19 cellular contexts compared by ENCODE assay signal in genomic region chr7:38306914-38307313, GRCh38.
A peak's percentile ranks its signal among the peaks of the same experiment; 100 is the strongest.
DNase-seq lines count a peak whose midpoint lies in the region; ATAC-seq and TF ChIP-seq lines count a peak whose summit lies in the region.
"Had no signal": no experiment of that assay in that cellular context is flagged by ENCODE, and none has a peak within 500 bp of the region (broad histone marks: within the 10 kb centered on the region; RNA-seq: fewer than 3 reads in every experiment).

No MANE protein-coding gene starts in this region.

- no peaks in the 10 kb centered on the region for H3K36me3 ChIP-seq in H7 (replicated peaks; ENCODE audit: control insufficient read depth, insufficient read depth, low read length)
- H3K36me3 ChIP-seq: esophagus squamous epithelium, right lobe of liver had no signal

- ATAC-seq in natural killer cell treated with Interleukin-12 subunit alpha and Interleukin-12 subunit beta and Interleukin-15 and Interleukin-18, amount 100 ng/mL, for 72 hours, result peak; percentile 50 to 64
- no peak for ATAC-seq in GM21786 (IDR thresholded peaks at IDR 0.05; ENCODE audit: unreplicated experiment)

- no peak for TF ChIP-seq CTCF in VCaP (conservative IDR thresholded peaks at IDR 0.05)

- H3K27me3 Mint-ChIP-seq in natural killer cell treated with Interleukin-12 subunit alpha and Interleukin-12 subunit beta and Interleukin-15 and Interleukin-18, amount 100 ng/mL, for 72 hours, result no peaks in the 10 kb centered on the region

- peak overlapping the region; percentile 94 to 96 for H3K27ac Mint-ChIP-seq in natural killer cell treated with Interleukin-12 subunit alpha and Interleukin-12 subunit beta and Interleukin-15 and Interleukin-18, amount 100 ng/mL, for 72 hours
- H3K27ac Mint-ChIP-seq: brain had no signal

- H3K4me3 ChIP-seq in H7 (ENCODE audit: insufficient read depth, low read depth, low read length), result no peak overlapping the region
- H3K4me3 ChIP-seq: esophagus squamous epithelium, right lobe of liver had no signal

- H3K27me3 ChIP-seq in H7 (ENCODE audit: control insufficient read depth, insufficient read depth, low read length), result no peaks in the 10 kb centered on the region
- H3K27me3 ChIP-seq: right lobe of liver had no signal

- H3K4me3 Mint-ChIP-seq in natural killer cell treated with Interleukin-12 subunit alpha and Interleukin-12 subunit beta and Interleukin-15 and Interleukin-18, amount 100 ng/mL, for 72 hours, result peak overlapping the region; percentile 65
- H3K4me3 Mint-ChIP-seq: brain had no signal

- no peaks in the 10 kb centered on the region for H3K36me3 Mint-ChIP-seq in natural killer cell treated with Interleukin-12 subunit alpha and Interleukin-12 subunit beta and Interleukin-15 and Interleukin-18, amount 100 ng/mL, for 72 hours
- H3K36me3 Mint-ChIP-seq: brain had no signal

- peak; percentile 69 for DNase-seq in NK-92 treated with Interleukin-12 subunit alpha and Interleukin-12 subunit beta, amount 100 ng/mL, for 24 hours (lab: John Stamatoyannopoulos, UW)
- no peak for DNase-seq in NK-92 (lab: John Stamatoyannopoulos, UW; ENCODE audit: unreplicated experiment)
- peak; percentile 49 for DNase-seq in HT1080 (ENCODE audit: low read depth)
- peak; percentile 76 for DNase-seq in natural killer cell treated with Interleukin-12 subunit alpha and Interleukin-12 subunit beta and Interleukin-15 and Interleukin-18, amount 100 ng/mL, for 72 hours (ENCODE audit: low spot score)
- no peak for DNase-seq in NOMO-1 treated with dmso at 0.1 percent for 144 hours (lab: John Stamatoyannopoulos, UW; ENCODE audit: unreplicated experiment)
- DNase-seq in H7, result no peak
- DNase-seq: activated naive CD4-positive, alpha-beta T cell; COR-L47; dermis blood vessel endothelial cell; esophagus squamous epithelium; mesenchymal stem cell; NCI-H2081 treated with DMSO at 0.1 percent for 48 hours; NCI-H748 treated with DMSO at 0.1 percent for 48 hours; right lobe of liver; RPMI8226; stimulated activated CD4-positive, alpha-beta T cell treated with anti-CD3 and anti-CD28 coated beads, Interleukin-2, amount 100 ng/mL, for 48 hours had no signal

- H3K27ac ChIP-seq in VCaP, result peak overlapping the region; percentile 100
- H3K27ac ChIP-seq: esophagus squamous epithelium, right lobe of liver had no signal

- no peaks in the 10 kb centered on the region for H3K9me3 Mint-ChIP-seq in natural killer cell treated with Interleukin-12 subunit alpha and Interleukin-12 subunit beta and Interleukin-15 and Interleukin-18, amount 100 ng/mL, for 72 hours
- H3K9me3 Mint-ChIP-seq: brain had no signal

- H3K4me1 Mint-ChIP-seq in natural killer cell treated with Interleukin-12 subunit alpha and Interleukin-12 subunit beta and Interleukin-15 and Interleukin-18, amount 100 ng/mL, for 72 hours (ENCODE audit: low read depth in 2 of 2), result peaks cover 71 to 75% of the 10 kb centered on the region in 2 donors
- H3K4me1 Mint-ChIP-seq: brain had no signal

Comparison
In these comparisons a context has a peak if more than half of its experiments do, and no peak if none do; other contexts are left out.
1. DNase-seq: peak in NK-92 treated with Interleukin-12 subunit alpha and Interleukin-12 subunit beta, amount 100 ng/mL, for 24 hours (single experiment), HT1080 (single experiment) and natural killer cell treated with Interleukin-12 subunit alpha and Interleukin-12 subunit beta and Interleukin-15 and Interleukin-18, amount 100 ng/mL, for 72 hours (single experiment); none in NK-92 (single experiment), NOMO-1 treated with dmso at 0.1 percent for 144 hours (single experiment) and H7 (single experiment).